8 cellular contexts compared by ENCODE assay signal in genomic region chr12:57479376-57480115, GRCh38.
DNase-seq lines count a peak whose midpoint lies in the region.

Gene ARHGAP9, minus strand, starts transcription at chr12:57479866. Its CDS starts 460 bp downstream, at chr12:57479406.

- H3K9me3 ChIP-seq in effector memory CD4-positive, alpha-beta T cell (ENCODE audit: control insufficient read depth, low read length) = no peaks in the 10 kb centered on the region
- H3K9me3 ChIP-seq in stomach smooth muscle (ENCODE audit: control insufficient read depth in 2 of 2, low read length in 2 of 2) = no peaks in the 10 kb centered on the region

- H3K4me1 ChIP-seq in effector memory CD4-positive, alpha-beta T cell (ENCODE audit: control insufficient read depth, insufficient read depth, low read length, poor library complexity, severe bottlenecking) = peaks cover 52% of the 10 kb centered on the region
- H3K4me1 ChIP-seq in stomach smooth muscle (ENCODE audit: control insufficient read depth, insufficient read depth, low read length) = peaks cover 17% of the 10 kb centered on the region

- H3K27me3 ChIP-seq in effector memory CD4-positive, alpha-beta T cell (replicated peaks; ENCODE audit: control insufficient read depth, insufficient read depth, low read length, poor library complexity, severe bottlenecking) = no peaks in the 10 kb centered on the region
- H3K27me3 ChIP-seq in stomach smooth muscle (ENCODE audit: control insufficient read depth in 1 of 2, insufficient read depth in 2 of 2, low read length in 2 of 2) = peaks cover 27 to 36% of the 10 kb centered on the region in 2 donors

- peak; percentile 50 for DNase-seq in activated T-cell treated with anti-CD3 and anti-CD28 coated beads for 24 hours (ENCODE audit: low read depth)
- no peak for DNase-seq in activated T-cell treated with anti-CD3 and anti-CD28 coated beads for 4 hours
- DNase-seq in T-helper 22 cell (ENCODE audit: low read depth) = peak; percentile 64
- DNase-seq in effector memory CD4-positive, alpha-beta T cell = peak; percentile 51 to 57 (median 57)
- no peak for DNase-seq in globus pallidus (ENCODE audit: low spot score)
- no peak for DNase-seq in OCI-M1 (lab: John Stamatoyannopoulos, UW)
- no peak for DNase-seq in HCEC 1CT

- peak within 1 kb of the TSS; percentile 26 for H3K4me3 ChIP-seq in effector memory CD4-positive, alpha-beta T cell (ENCODE audit: insufficient read depth, low read depth, low read length, poor library complexity, severe bottlenecking)
- no peak within 1 kb of the TSS for H3K4me3 ChIP-seq in stomach smooth muscle (ENCODE audit: low read length in 2 of 2)

- no peak within 1 kb of the TSS for H3K9ac ChIP-seq in stomach smooth muscle (ENCODE audit: low read length in 2 of 2)

- H3K36me3 ChIP-seq in effector memory CD4-positive, alpha-beta T cell (ENCODE audit: control insufficient read depth, insufficient read depth, low read length) = peaks cover 8% of the 10 kb centered on the region
- no peaks in the 10 kb centered on the region for H3K36me3 ChIP-seq in stomach smooth muscle (ENCODE audit: control insufficient read depth in 2 of 2, insufficient read depth in 2 of 2, low read length in 2 of 2)

- H3K27ac ChIP-seq in effector memory CD4-positive, alpha-beta T cell (ENCODE audit: insufficient read depth, low read length, poor library complexity, severe bottlenecking) = peak within 1 kb of the TSS; percentile 90
- H3K27ac ChIP-seq in stomach smooth muscle (ENCODE audit: low read length) = peak within 1 kb of the TSS; percentile 24

Comparison
In these comparisons a context has a peak if more than half of its experiments do, and no peak if none do; other contexts are left out.
1. DNase-seq: peak in activated T-cell treated with anti-CD3 and anti-CD28 coated beads for 24 hours (single experiment), T-helper 22 cell (single experiment) and effector memory CD4-positive, alpha-beta T cell (3 of 3); none in activated T-cell treated with anti-CD3 and anti-CD28 coated beads for 4 hours (single experiment), globus pallidus (single experiment), OCI-M1 (single experiment) and HCEC 1CT (single experiment).